Comparison of ENCODE assay signal across 21 cellular contexts in genomic region chr1:33155877-33156538, GRCh38.
DNase-seq lines count a peak whose midpoint lies in the region; ATAC-seq lines count a peak whose summit lies in the region.
"Had no signal": no experiment of that assay in that cellular context is flagged by ENCODE, and none has a peak within 500 bp of the region (broad histone marks: within the 10 kb centered on the region; RNA-seq: fewer than 3 reads in every experiment).

No MANE protein-coding gene starts in this region.

- peaks cover 8% of the 10 kb centered on the region for H3K36me3 Mint-ChIP-seq in stimulated activated effector memory CD8-positive, alpha-beta T cell treated with anti-CD3 and anti-CD28 coated beads, Interleukin-12 subunit alpha, Interleukin-12 subunit beta, amount 100 ng/mL, for 72 hours

- peak overlapping the region; percentile 39 for H3K27ac ChIP-seq in cingulate gyrus (ENCODE audit: low read depth, low read length)
- H3K27ac ChIP-seq: coronary artery, SJSA1 had no signal

- no peaks in the 10 kb centered on the region for H3K9me3 Mint-ChIP-seq in stimulated activated effector memory CD8-positive, alpha-beta T cell treated with anti-CD3 and anti-CD28 coated beads, Interleukin-12 subunit alpha, Interleukin-12 subunit beta, amount 100 ng/mL, for 72 hours
- H3K9me3 Mint-ChIP-seq: activated T-cell treated with anti-CD3 and anti-CD28 coated beads, Interleukin-2, amount 50 U/mL, for 72 hours; H9; stimulated activated naive B cell treated with anti-CD40 and anti-IgM and Interleukin-4, amounts not matched to agents 10 μg/mL and 1 μg/mL and 100 μg/mL, for 72 hours had no signal

- H3K4me3 Mint-ChIP-seq in stimulated activated effector memory CD8-positive, alpha-beta T cell treated with anti-CD3 and anti-CD28 coated beads, Interleukin-12 subunit alpha, Interleukin-12 subunit beta, amount 100 ng/mL, for 72 hours, result no peak overlapping the region
- H3K4me3 Mint-ChIP-seq: activated T-cell treated with anti-CD3 and anti-CD28 coated beads, Interleukin-2, amount 50 U/mL, for 72 hours; H9; stimulated activated naive B cell treated with anti-CD40 and anti-IgM and Interleukin-4, amounts not matched to agents 10 μg/mL and 1 μg/mL and 100 μg/mL, for 72 hours had no signal

- DNase-seq in NOMO-1 treated with DMSO at 0.1 percent for 48 hours (lab: John Stamatoyannopoulos, UW; ENCODE audit: unreplicated experiment) (peak; percentile 3), NOMO-1 treated with dmso at 0.1 percent for 144 hours (lab: John Stamatoyannopoulos, UW; ENCODE audit: unreplicated experiment) (no peak), NCI-H82 treated with DMSO at 0.1 percent for 48 hours (lab: John Stamatoyannopoulos, UW; ENCODE audit: unreplicated experiment) (peak; percentile 35), UCSD-AML1 (lab: John Stamatoyannopoulos, UW; ENCODE audit: unreplicated experiment) (no peak), iPS-NIHi7 (ENCODE audit: extremely low spot score) (no peak)
- DNase-seq in stimulated activated effector memory CD8-positive, alpha-beta T cell treated with anti-CD3 and anti-CD28 coated beads, Interleukin-12 subunit alpha, Interleukin-12 subunit beta, amount 100 ng/mL, for 72 hours (ENCODE audit: low spot score in 2 of 2), result no peak
- no peak for DNase-seq in activated CD4-positive, alpha-beta T cell treated with anti-CD3 and anti-CD28 coated beads for 4 hours
- DNase-seq: activated CD4-positive, alpha-beta T cell treated with anti-CD3 and anti-CD28 coated beads, Interleukin-2, amount 50 U/mL, for 4 hours; activated T-cell treated with anti-CD3 and anti-CD28 coated beads, Interleukin-2, amount 50 U/mL, for 72 hours; foreskin melanocyte; H9; NCI-H1930; NCI-H524; PC-3; stimulated activated naive B cell treated with anti-CD40 and anti-IgM and Interleukin-4, amounts not matched to agents 10 μg/mL and 1 μg/mL and 100 μg/mL, for 72 hours; T-helper 9 cell had no signal

- no peak for ATAC-seq in stimulated activated effector memory CD8-positive, alpha-beta T cell treated with anti-CD3 and anti-CD28 coated beads, Interleukin-12 subunit alpha, Interleukin-12 subunit beta, amount 100 ng/mL, for 72 hours
- ATAC-seq: activated T-cell treated with anti-CD3 and anti-CD28 coated beads, Interleukin-2, amount 50 U/mL, for 72 hours; left lobe of liver; PC-3; stimulated activated naive B cell treated with anti-CD40 and anti-IgM and Interleukin-4, amounts not matched to agents 10 μg/mL and 1 μg/mL and 100 μg/mL, for 72 hours had no signal

- H3K4me1 Mint-ChIP-seq in stimulated activated effector memory CD8-positive, alpha-beta T cell treated with anti-CD3 and anti-CD28 coated beads, Interleukin-12 subunit alpha, Interleukin-12 subunit beta, amount 100 ng/mL, for 72 hours, result no peaks in the 10 kb centered on the region

- peak overlapping the region; percentile 5 for H3K27ac Mint-ChIP-seq in stimulated activated effector memory CD8-positive, alpha-beta T cell treated with anti-CD3 and anti-CD28 coated beads, Interleukin-12 subunit alpha, Interleukin-12 subunit beta, amount 100 ng/mL, for 72 hours
- H3K27ac Mint-ChIP-seq: activated T-cell treated with anti-CD3 and anti-CD28 coated beads, Interleukin-2, amount 50 U/mL, for 72 hours; progenitor cell of endocrine pancreas; stimulated activated naive B cell treated with anti-CD40 and anti-IgM and Interleukin-4, amounts not matched to agents 10 μg/mL and 1 μg/mL and 100 μg/mL, for 72 hours had no signal

Comparison
In these comparisons a context has a peak if more than half of its experiments do, and no peak if none do; other contexts are left out.
1. DNase-seq: peak in NOMO-1 treated with DMSO at 0.1 percent for 48 hours (single experiment) and NCI-H82 treated with DMSO at 0.1 percent for 48 hours (single experiment); none in NOMO-1 treated with dmso at 0.1 percent for 144 hours (single experiment), stimulated activated effector memory CD8-positive, alpha-beta T cell treated with anti-CD3 and anti-CD28 coated beads, Interleukin-12 subunit alpha, Interleukin-12 subunit beta, amount 100 ng/mL, for 72 hours (0 of 2), UCSD-AML1 (single experiment), iPS-NIHi7 (single experiment) and activated CD4-positive, alpha-beta T cell treated with anti-CD3 and anti-CD28 coated beads for 4 hours (0 of 2).